In the genomic region with DNA sequence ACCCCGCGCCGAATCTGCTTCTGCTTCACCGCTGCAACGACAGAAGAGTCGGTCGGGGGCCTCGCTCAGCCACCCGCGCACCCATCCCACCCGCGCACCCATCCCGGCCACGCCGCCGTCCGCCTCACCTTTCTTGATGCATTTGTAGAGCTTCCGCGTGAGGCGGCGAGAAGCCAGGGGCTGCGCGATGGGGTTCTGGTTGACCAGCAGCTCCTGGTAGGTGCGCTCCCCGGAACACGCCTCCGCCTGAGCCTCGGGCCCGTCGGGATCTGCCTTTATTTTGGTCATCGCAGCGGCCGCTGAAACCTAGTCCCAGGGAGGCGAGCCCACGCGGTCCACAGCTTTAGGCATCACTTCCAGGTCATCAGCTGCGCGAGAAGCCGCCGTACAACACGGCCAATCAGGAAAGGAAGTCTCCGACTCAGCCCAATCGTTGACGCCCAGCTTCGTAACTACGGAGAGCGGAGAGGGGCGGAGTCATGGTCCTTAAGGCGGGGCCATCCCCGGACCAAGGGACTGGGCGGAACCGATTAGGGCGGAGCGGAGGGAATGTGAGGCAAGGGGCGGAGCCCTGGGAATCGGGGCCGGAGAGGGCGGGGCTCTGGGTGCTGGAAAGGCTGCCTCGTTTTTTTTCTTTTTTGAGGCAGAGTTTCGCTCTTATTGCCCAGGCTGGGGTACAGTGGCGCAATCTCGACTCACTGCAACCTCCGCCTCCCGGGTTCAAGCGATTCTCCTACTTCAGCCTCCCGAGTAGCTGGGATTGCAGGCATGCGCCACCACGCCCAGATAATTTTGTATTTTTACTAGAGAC, we compare ENCODE assay signal across 1 cellular context.
TF ChIP-seq lines count a peak whose summit lies in the region.

Gene NHP2 (minus strand): TSS at position 356 of the 811 bp plus-strand sequence. CDS start 68 bp downstream, at position 288.

TF ChIP-seq in K562, 482 proteins besides CTCF, POLR2A, EP300 and RAD21 (continued from another document and continues in another):
- TF ChIP-seq ZNF699 (CRISPR knock-in tag; IDR thresholded peaks at IDR 0.05; ENCODE audit: insufficient replicate concordance): no peak
- TF ChIP-seq HLTF (IDR thresholded peaks at IDR 0.05): no peak
- no peak for TF ChIP-seq FOXP4 (CRISPR knock-in tag; IDR thresholded peaks at IDR 0.05; ENCODE audit: borderline replicate concordance)
- TF ChIP-seq BDP1 (IDR thresholded peaks at IDR 0.05; ENCODE audit: insufficient read depth, insufficient read length): no peak
- no peak for TF ChIP-seq CHAMP1 (IDR thresholded peaks at IDR 0.05)
- no peak for TF ChIP-seq SLC30A9 (CRISPR knock-in tag; IDR thresholded peaks at IDR 0.05)
- TF ChIP-seq DEAF1 (CRISPR knock-in tag; IDR thresholded peaks at IDR 0.05): no peak
- TF ChIP-seq ZNF253 (CRISPR knock-in tag; conservative IDR thresholded peaks at IDR 0.05): no peak
- TF ChIP-seq, protein P1, sequence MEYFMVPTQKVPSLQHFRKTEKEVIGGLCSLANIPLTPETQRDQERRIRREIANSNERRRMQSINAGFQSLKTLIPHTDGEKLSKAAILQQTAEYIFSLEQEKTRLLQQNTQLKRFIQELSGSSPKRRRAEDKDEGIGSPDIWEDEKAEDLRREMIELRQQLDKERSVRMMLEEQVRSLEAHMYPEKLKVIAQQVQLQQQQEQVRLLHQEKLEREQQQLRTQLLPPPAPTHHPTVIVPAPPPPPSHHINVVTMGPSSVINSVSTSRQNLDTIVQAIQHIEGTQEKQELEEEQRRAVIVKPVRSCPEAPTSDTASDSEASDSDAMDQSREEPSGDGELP (CRISPR knock-in tag; IDR thresholded peaks at IDR 0.05; ENCODE audit: borderline replicate concordance): peak; percentile 99
- no peak for TF ChIP-seq BRD9 (IDR thresholded peaks at IDR 0.05; ENCODE audit: low read depth, partially characterized antibody)
- no peak for TF ChIP-seq NR4A1 (CRISPR knock-in tag; IDR thresholded peaks at IDR 0.05)
- TF ChIP-seq NR4A1 (tag; IDR thresholded peaks at IDR 0.05): no peak
- no peak for TF ChIP-seq ZNF224 (CRISPR knock-in tag; IDR thresholded peaks at IDR 0.05)
- TF ChIP-seq, protein P2, sequence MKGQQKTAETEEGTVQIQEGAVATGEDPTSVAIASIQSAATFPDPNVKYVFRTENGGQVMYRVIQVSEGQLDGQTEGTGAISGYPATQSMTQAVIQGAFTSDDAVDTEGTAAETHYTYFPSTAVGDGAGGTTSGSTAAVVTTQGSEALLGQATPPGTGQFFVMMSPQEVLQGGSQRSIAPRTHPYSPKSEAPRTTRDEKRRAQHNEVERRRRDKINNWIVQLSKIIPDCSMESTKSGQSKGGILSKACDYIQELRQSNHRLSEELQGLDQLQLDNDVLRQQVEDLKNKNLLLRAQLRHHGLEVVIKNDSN (CRISPR knock-in tag; IDR thresholded peaks at IDR 0.05): no peak
- no peak for TF ChIP-seq HDAC3 (IDR thresholded peaks at IDR 0.05; ENCODE audit: borderline replicate concordance, partially characterized antibody)
- no peak for TF ChIP-seq ARID3A (IDR thresholded peaks at IDR 0.05; ENCODE audit: borderline replicate concordance, low read depth, low read length)
- TF ChIP-seq MCM7 (IDR thresholded peaks at IDR 0.05): no peak
- TF ChIP-seq, protein P3, sequence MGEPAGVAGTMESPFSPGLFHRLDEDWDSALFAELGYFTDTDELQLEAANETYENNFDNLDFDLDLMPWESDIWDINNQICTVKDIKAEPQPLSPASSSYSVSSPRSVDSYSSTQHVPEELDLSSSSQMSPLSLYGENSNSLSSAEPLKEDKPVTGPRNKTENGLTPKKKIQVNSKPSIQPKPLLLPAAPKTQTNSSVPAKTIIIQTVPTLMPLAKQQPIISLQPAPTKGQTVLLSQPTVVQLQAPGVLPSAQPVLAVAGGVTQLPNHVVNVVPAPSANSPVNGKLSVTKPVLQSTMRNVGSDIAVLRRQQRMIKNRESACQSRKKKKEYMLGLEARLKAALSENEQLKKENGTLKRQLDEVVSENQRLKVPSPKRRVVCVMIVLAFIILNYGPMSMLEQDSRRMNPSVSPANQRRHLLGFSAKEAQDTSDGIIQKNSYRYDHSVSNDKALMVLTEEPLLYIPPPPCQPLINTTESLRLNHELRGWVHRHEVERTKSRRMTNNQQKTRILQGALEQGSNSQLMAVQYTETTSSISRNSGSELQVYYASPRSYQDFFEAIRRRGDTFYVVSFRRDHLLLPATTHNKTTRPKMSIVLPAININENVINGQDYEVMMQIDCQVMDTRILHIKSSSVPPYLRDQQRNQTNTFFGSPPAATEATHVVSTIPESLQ (CRISPR knock-in tag; IDR thresholded peaks at IDR 0.05): no peak
- TF ChIP-seq GABPA (tag; conservative IDR thresholded peaks at IDR 0.05; ENCODE audit: low read depth): peak; percentile 89
- TF ChIP-seq ZNF354B (CRISPR knock-in tag; IDR thresholded peaks at IDR 0.05): no peak
- no peak for TF ChIP-seq ZNF124 (CRISPR knock-in tag; IDR thresholded peaks at IDR 0.05)
- no peak for TF ChIP-seq CHCHD3 (CRISPR knock-in tag; IDR thresholded peaks at IDR 0.05)
- TF ChIP-seq, protein P4, sequence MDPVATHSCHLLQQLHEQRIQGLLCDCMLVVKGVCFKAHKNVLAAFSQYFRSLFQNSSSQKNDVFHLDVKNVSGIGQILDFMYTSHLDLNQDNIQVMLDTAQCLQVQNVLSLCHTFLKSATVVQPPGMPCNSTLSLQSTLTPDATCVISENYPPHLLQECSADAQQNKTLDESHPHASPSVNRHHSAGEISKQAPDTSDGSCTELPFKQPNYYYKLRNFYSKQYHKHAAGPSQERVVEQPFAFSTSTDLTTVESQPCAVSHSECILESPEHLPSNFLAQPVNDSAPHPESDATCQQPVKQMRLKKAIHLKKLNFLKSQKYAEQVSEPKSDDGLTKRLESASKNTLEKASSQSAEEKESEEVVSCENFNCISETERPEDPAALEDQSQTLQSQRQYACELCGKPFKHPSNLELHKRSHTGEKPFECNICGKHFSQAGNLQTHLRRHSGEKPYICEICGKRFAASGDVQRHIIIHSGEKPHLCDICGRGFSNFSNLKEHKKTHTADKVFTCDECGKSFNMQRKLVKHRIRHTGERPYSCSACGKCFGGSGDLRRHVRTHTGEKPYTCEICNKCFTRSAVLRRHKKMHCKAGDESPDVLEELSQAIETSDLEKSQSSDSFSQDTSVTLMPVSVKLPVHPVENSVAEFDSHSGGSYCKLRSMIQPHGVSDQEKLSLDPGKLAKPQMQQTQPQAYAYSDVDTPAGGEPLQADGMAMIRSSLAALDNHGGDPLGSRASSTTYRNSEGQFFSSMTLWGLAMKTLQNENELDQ (CRISPR knock-in tag; IDR thresholded peaks at IDR 0.05; ENCODE audit: borderline replicate concordance): no peak
- no peak for TF ChIP-seq FOXJ3 (CRISPR knock-in tag; IDR thresholded peaks at IDR 0.05)
- TF ChIP-seq PURB (CRISPR knock-in tag; IDR thresholded peaks at IDR 0.05; ENCODE audit: low read depth): no peak
- TF ChIP-seq, protein P5, sequence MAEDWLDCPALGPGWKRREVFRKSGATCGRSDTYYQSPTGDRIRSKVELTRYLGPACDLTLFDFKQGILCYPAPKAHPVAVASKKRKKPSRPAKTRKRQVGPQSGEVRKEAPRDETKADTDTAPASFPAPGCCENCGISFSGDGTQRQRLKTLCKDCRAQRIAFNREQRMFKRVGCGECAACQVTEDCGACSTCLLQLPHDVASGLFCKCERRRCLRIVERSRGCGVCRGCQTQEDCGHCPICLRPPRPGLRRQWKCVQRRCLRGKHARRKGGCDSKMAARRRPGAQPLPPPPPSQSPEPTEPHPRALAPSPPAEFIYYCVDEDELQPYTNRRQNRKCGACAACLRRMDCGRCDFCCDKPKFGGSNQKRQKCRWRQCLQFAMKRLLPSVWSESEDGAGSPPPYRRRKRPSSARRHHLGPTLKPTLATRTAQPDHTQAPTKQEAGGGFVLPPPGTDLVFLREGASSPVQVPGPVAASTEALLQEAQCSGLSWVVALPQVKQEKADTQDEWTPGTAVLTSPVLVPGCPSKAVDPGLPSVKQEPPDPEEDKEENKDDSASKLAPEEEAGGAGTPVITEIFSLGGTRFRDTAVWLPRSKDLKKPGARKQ (CRISPR knock-in tag; IDR thresholded peaks at IDR 0.05): no peak
- TF ChIP-seq ZFP1 (CRISPR knock-in tag; IDR thresholded peaks at IDR 0.05): no peak
- TF ChIP-seq, protein P6, sequence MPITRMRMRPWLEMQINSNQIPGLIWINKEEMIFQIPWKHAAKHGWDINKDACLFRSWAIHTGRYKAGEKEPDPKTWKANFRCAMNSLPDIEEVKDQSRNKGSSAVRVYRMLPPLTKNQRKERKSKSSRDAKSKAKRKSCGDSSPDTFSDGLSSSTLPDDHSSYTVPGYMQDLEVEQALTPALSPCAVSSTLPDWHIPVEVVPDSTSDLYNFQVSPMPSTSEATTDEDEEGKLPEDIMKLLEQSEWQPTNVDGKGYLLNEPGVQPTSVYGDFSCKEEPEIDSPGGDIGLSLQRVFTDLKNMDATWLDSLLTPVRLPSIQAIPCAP (CRISPR knock-in tag; IDR thresholded peaks at IDR 0.05; ENCODE audit: borderline replicate concordance): no peak
- no peak for TF ChIP-seq PCBP1 (IDR thresholded peaks at IDR 0.05; ENCODE audit: low read depth, low read length, poor library complexity, severe bottlenecking)
- no peak for TF ChIP-seq PHB2 (IDR thresholded peaks at IDR 0.05; ENCODE audit: low read depth)
- TF ChIP-seq TGIF2 (CRISPR knock-in tag; IDR thresholded peaks at IDR 0.05): no peak
- TF ChIP-seq ILF3 (IDR thresholded peaks at IDR 0.05; ENCODE audit: borderline replicate concordance): no peak
- no peak for TF ChIP-seq ADNP (tag; IDR thresholded peaks at IDR 0.05)
- TF ChIP-seq ESRRA (IDR thresholded peaks at IDR 0.05; ENCODE audit: borderline replicate concordance, low read depth): no peak
- peak; percentile 87; the same call in 1 of the 2 replicates for TF ChIP-seq KAT7 (CRISPR knock-in tag; IDR thresholded peaks at IDR 0.05; ENCODE audit: borderline replicate concordance)
- no peak for TF ChIP-seq RBM15 (IDR thresholded peaks at IDR 0.05; ENCODE audit: insufficient read depth, low read length)
